18 cellular contexts compared by ENCODE assay signal in genomic region chr16:65297453-65297852, GRCh38.
DNase-seq lines count a peak whose midpoint lies in the region; ATAC-seq and TF ChIP-seq lines count a peak whose summit lies in the region.
"Had no signal": no experiment of that assay in that cellular context is flagged by ENCODE, and none has a peak within 500 bp of the region (broad histone marks: within the 10 kb centered on the region; RNA-seq: fewer than 3 reads in every experiment).

No MANE protein-coding gene starts in this region.

- no peak for TF ChIP-seq POLR2A in sigmoid colon (IDR thresholded peaks at IDR 0.05)

- no peak for DNase-seq in Right ventricle myocardium superior
- no peak for DNase-seq in left ventricle myocardium inferior
- no peak for DNase-seq in hepatocyte (ENCODE audit: low spot score)
- DNase-seq in sigmoid colon, result no peak
- DNase-seq in aorta, result no peak
- no peak for DNase-seq in NCI-H1930 (lab: John Stamatoyannopoulos, UW)
- no peak for DNase-seq in neuronal stem cell (ENCODE audit: low spot score)
- DNase-seq: Calu3; CD4-positive, alpha-beta memory T cell; DMS79; H7; KBM-7; NCI-H1048; NCI-H146; NCI-H2081 treated with DMSO at 0.1 percent for 48 hours; NCI-H510A treated with DMSO at 0.1 percent for 48 hours had no signal

- H3K9me2 ChIP-seq in hepatocyte (replicated peaks; ENCODE audit: insufficient read depth), result no peaks in the 10 kb centered on the region

- H3K9ac ChIP-seq in neuronal stem cell (ENCODE audit: low read depth, low read length, poor library complexity), result no peak overlapping the region

- no peak overlapping the region for H2BK15ac ChIP-seq in neuronal stem cell (ENCODE audit: low read length)

- ATAC-seq in Right ventricle myocardium superior (ENCODE audit: poor library complexity) (peak; percentile 25), aorta (ENCODE audit: low FRiP score) (peak; percentile 19), GM21526 (IDR thresholded peaks at IDR 0.05; ENCODE audit: low FRiP score, unreplicated experiment) (no peak)
- ATAC-seq: Panc1 had no signal

- TF ChIP-seq CTCF in left ventricle myocardium inferior (IDR thresholded peaks at IDR 0.05; ENCODE audit: borderline replicate concordance), result no peak
- no peak for TF ChIP-seq CTCF in hepatocyte (IDR thresholded peaks at IDR 0.05; ENCODE audit: poor library complexity)
- TF ChIP-seq CTCF in sigmoid colon (IDR thresholded peaks at IDR 0.05), result no peak

- H3K79me2 ChIP-seq in hepatocyte, result no peaks in the 10 kb centered on the region

- TF ChIP-seq EP300 in sigmoid colon (IDR thresholded peaks at IDR 0.05), result peak in 2 of 4 donors; percentile 42 to 59

- intact Hi-C loops in Right ventricle myocardium superior (cut with DNase I), result no loop called here
- intact Hi-C loops in left ventricle myocardium inferior (cut with micrococcal nuclease), result no loop called here
- intact Hi-C loops in sigmoid colon (cut with DNase I), result no loop called here
- intact Hi-C loops in aorta (cut with DNase I), result no loop called here

- H3K4me2 ChIP-seq in hepatocyte, result no peak overlapping the region
- no peak overlapping the region for H3K4me2 ChIP-seq in neuronal stem cell (ENCODE audit: insufficient read depth, low read length, poor library complexity, severe bottlenecking)

- no peak overlapping the region for H2BK5ac ChIP-seq in neuronal stem cell (ENCODE audit: low read length)

- H3K27me3 ChIP-seq in left ventricle myocardium inferior (ENCODE audit: low read depth), result no peaks in the 10 kb centered on the region
- no peaks in the 10 kb centered on the region for H3K27me3 ChIP-seq in hepatocyte
- H3K27me3 ChIP-seq in sigmoid colon, result no peaks in the 10 kb centered on the region
- H3K27me3 ChIP-seq in aorta (ENCODE audit: control insufficient read depth in 1 of 2, insufficient read depth in 2 of 2, low read length in 1 of 2), result no peaks in the 10 kb centered on the region
- no peaks in the 10 kb centered on the region for H3K27me3 ChIP-seq in neuronal stem cell (ENCODE audit: control insufficient read depth in 3 of 3, insufficient read depth in 3 of 3, low read depth in 1 of 3, low read length in 3 of 3)

- H2BK12ac ChIP-seq in neuronal stem cell (ENCODE audit: low read length), result no peak overlapping the region

- H3K4ac ChIP-seq in neuronal stem cell (ENCODE audit: low read length), result no peak overlapping the region

- no peak overlapping the region for H4K91ac ChIP-seq in neuronal stem cell (ENCODE audit: low read depth, low read length, poor library complexity)

- no peak overlapping the region for H3K18ac ChIP-seq in neuronal stem cell (ENCODE audit: low read length)

- H3K23ac ChIP-seq in neuronal stem cell (ENCODE audit: low read depth, low read length, poor library complexity), result no peak overlapping the region

- H3K9me3 ChIP-seq in left ventricle myocardium inferior (replicated peaks) (no peaks in the 10 kb centered on the region), hepatocyte (ENCODE audit: low read depth) (no peaks in the 10 kb centered on the region), sigmoid colon (no peaks in the 10 kb centered on the region), aorta (ENCODE audit: control insufficient read depth, low read length) (no peaks in the 10 kb centered on the region), neuronal stem cell (replicated peaks in 1 of 2; ENCODE audit: control insufficient read depth in 2 of 2, insufficient read depth in 1 of 2, low read depth in 1 of 2, low read length in 2 of 2) (no peaks in the 10 kb centered on the region)

- H3K4me3 ChIP-seq in left ventricle myocardium inferior (no peak overlapping the region), hepatocyte (no peak overlapping the region), sigmoid colon (no peak overlapping the region), aorta (ENCODE audit: low read length in 2 of 2) (no peak overlapping the region), neuronal stem cell (ENCODE audit: low read length in 2 of 2) (no peak overlapping the region)

- no peak overlapping the region for H4K8ac ChIP-seq in neuronal stem cell (ENCODE audit: low read depth, low read length)

- H3K27ac ChIP-seq in left ventricle myocardium inferior (replicated peaks), result no peak overlapping the region
- H3K27ac ChIP-seq in hepatocyte, result peak overlapping the region; percentile 74
- peak overlapping the region; percentile 23 to 68 (median 56) for H3K27ac ChIP-seq in sigmoid colon
- H3K27ac ChIP-seq in aorta (ENCODE audit: low read depth in 1 of 2, low read length in 2 of 2), result peak overlapping the region; percentile 30 to 95
- H3K27ac ChIP-seq in neuronal stem cell (replicated peaks; ENCODE audit: low read length), result no peak overlapping the region

- H3K14ac ChIP-seq in neuronal stem cell (ENCODE audit: low read length), result no peak overlapping the region

- no peaks in the 10 kb centered on the region for H3K79me1 ChIP-seq in neuronal stem cell (ENCODE audit: low read depth, low read length)

- H2AFZ ChIP-seq in hepatocyte, result no peak overlapping the region
- no peak overlapping the region for H2AFZ ChIP-seq in neuronal stem cell (ENCODE audit: low read length)

- no peak overlapping the region for H2AK5ac ChIP-seq in neuronal stem cell (ENCODE audit: low read depth, low read length)

- H3K36me3 ChIP-seq in left ventricle myocardium inferior, result no peaks in the 10 kb centered on the region
- no peaks in the 10 kb centered on the region for H3K36me3 ChIP-seq in hepatocyte (replicated peaks; ENCODE audit: insufficient read depth, low read depth)
- H3K36me3 ChIP-seq in sigmoid colon, result no peaks in the 10 kb centered on the region
- H3K36me3 ChIP-seq in aorta (ENCODE audit: control insufficient read depth in 1 of 2, insufficient read depth in 2 of 2, low read length in 1 of 2), result no peaks in the 10 kb centered on the region
- H3K36me3 ChIP-seq in neuronal stem cell (replicated peaks in 1 of 2; ENCODE audit: control insufficient read depth in 2 of 2, insufficient read depth in 2 of 2, low read length in 2 of 2), result no peaks in the 10 kb centered on the region

- H2BK120ac ChIP-seq in neuronal stem cell (ENCODE audit: low read depth, low read length), result no peak overlapping the region

- no peaks in the 10 kb centered on the region for H4K20me1 ChIP-seq in hepatocyte (ENCODE audit: insufficient read depth, poor library complexity, severe bottlenecking)

- H3K4me1 ChIP-seq in left ventricle myocardium inferior (peaks cover 4% of the 10 kb centered on the region), hepatocyte (ENCODE audit: insufficient read depth) (peaks cover 10% of the 10 kb centered on the region), sigmoid colon (peaks cover 0 to 25% (median 12%) of the 10 kb centered on the region in 4 donors), aorta (ENCODE audit: control insufficient read depth in 1 of 2, insufficient read depth in 2 of 2, low read length in 2 of 2) (peaks cover 0 to 4% of the 10 kb centered on the region in 2 donors), neuronal stem cell (ENCODE audit: control insufficient read depth in 2 of 2, insufficient read depth in 1 of 2, low read depth in 1 of 2, low read length in 2 of 2) (peaks cover 0 to 4% of the 10 kb centered on the region in 2 donors)

Comparison
In these comparisons a context has a peak if more than half of its experiments do, and no peak if none do; other contexts are left out.
1. H3K27ac ChIP-seq: peak in hepatocyte (single experiment), sigmoid colon (4 of 4) and aorta (2 of 2); none in left ventricle myocardium inferior (single experiment) and neuronal stem cell (single experiment).